In genomic region chr1:46421739-46422138, GRCh38 we compare ENCODE assay signal across 27 cellular contexts.
"Had no signal": no experiment of that assay in that cellular context is flagged by ENCODE, and none has a peak within 500 bp of the region (broad histone marks: within the 10 kb centered on the region; RNA-seq: fewer than 3 reads in every experiment).

No MANE protein-coding gene starts in this region.

- DNase-seq: effector memory CD8-positive, alpha-beta T cell; esophagus squamous epithelium; foreskin fibroblast; glutamatergic neuron; immature natural killer cell; left cardiac atrium; left ventricle myocardium superior; mesenchymal stem cell; midbrain; naive B cell; occipital lobe; spleen; stimulated activated CD4-positive, alpha-beta T cell treated with anti-CD3 and anti-CD28 coated beads, Interleukin-15, amount 100 ng/mL, for 24 hours; stimulated activated CD4-positive, alpha-beta T cell treated with anti-CD3 and anti-CD28 coated beads, Interleukin-1b, Interleukin-23, amount 100 ng/mL, for 48 hours; stimulated activated CD4-positive, alpha-beta T cell treated with anti-CD3 and anti-CD28 coated beads, Interleukin-4, amount 100 ng/mL, for 24 hours; stimulated activated naive B cell treated with anti-CD40 and anti-IgM and Interleukin-4, amounts not matched to agents 10 μg/mL and 1 μg/mL and 100 μg/mL, for 72 hours; stimulated activated naive CD8-positive, alpha-beta T cell treated with anti-CD3 and anti-CD28 coated beads, Interleukin-15, amount 100 ng/mL, for 72 hours; substantia nigra; transverse colon had no signal

- H3K4me1 ChIP-seq: esophagus squamous epithelium, gastroesophageal sphincter, parathyroid adenoma, psoas muscle, spleen, transverse colon had no signal

- ATAC-seq: gastroesophageal sphincter; left cardiac atrium; left ventricle myocardium superior; psoas muscle; sciatic nerve; stimulated activated naive B cell treated with anti-CD40 and anti-IgM and Interleukin-4, amounts not matched to agents 10 μg/mL and 1 μg/mL and 100 μg/mL, for 72 hours; stimulated activated naive CD8-positive, alpha-beta T cell treated with anti-CD3 and anti-CD28 coated beads, Interleukin-15, amount 100 ng/mL, for 72 hours had no signal

- H3K9me3 Mint-ChIP-seq: effector memory CD8-positive, alpha-beta T cell; immature natural killer cell; naive B cell; nephron; stimulated activated naive B cell treated with anti-CD40 and anti-IgM and Interleukin-4, amounts not matched to agents 10 μg/mL and 1 μg/mL and 100 μg/mL, for 72 hours; stimulated activated naive CD8-positive, alpha-beta T cell treated with anti-CD3 and anti-CD28 coated beads, Interleukin-15, amount 100 ng/mL, for 72 hours had no signal

- H3K4me3 ChIP-seq: esophagus squamous epithelium, gastroesophageal sphincter, lung, psoas muscle, spleen, thoracic aorta, transverse colon had no signal

- H3K4me3 Mint-ChIP-seq: nephron; stimulated activated naive B cell treated with anti-CD40 and anti-IgM and Interleukin-4, amounts not matched to agents 10 μg/mL and 1 μg/mL and 100 μg/mL, for 72 hours; stimulated activated naive CD8-positive, alpha-beta T cell treated with anti-CD3 and anti-CD28 coated beads, Interleukin-15, amount 100 ng/mL, for 72 hours had no signal

- H3K4me1 Mint-ChIP-seq: immature natural killer cell; naive B cell; nephron; stimulated activated naive CD8-positive, alpha-beta T cell treated with anti-CD3 and anti-CD28 coated beads, Interleukin-15, amount 100 ng/mL, for 72 hours had no signal

- H3K36me3 Mint-ChIP-seq: immature natural killer cell; stimulated activated naive B cell treated with anti-CD40 and anti-IgM and Interleukin-4, amounts not matched to agents 10 μg/mL and 1 μg/mL and 100 μg/mL, for 72 hours had no signal

- H3K9me3 ChIP-seq: esophagus squamous epithelium, gastroesophageal sphincter, psoas muscle, spleen, thoracic aorta, transverse colon had no signal

- H3K27ac Mint-ChIP-seq: nephron; stimulated activated naive B cell treated with anti-CD40 and anti-IgM and Interleukin-4, amounts not matched to agents 10 μg/mL and 1 μg/mL and 100 μg/mL, for 72 hours had no signal

- H3K36me3 ChIP-seq: esophagus squamous epithelium, gastroesophageal sphincter, spleen, thoracic aorta, transverse colon had no signal

- H3K27ac ChIP-seq: epithelial cell of prostate, esophagus squamous epithelium, gastroesophageal sphincter, parathyroid adenoma, psoas muscle, spleen, thoracic aorta, transverse colon had no signal
